Comparison of ENCODE assay signal across 1 cellular context in genomic region chr16:57314161-57314785, GRCh38.
TF ChIP-seq lines count a peak whose summit lies in the region.

No MANE protein-coding gene starts in this region.

TF ChIP-seq in A549, 52 proteins besides CTCF, POLR2A, EP300 and RAD21 (continued from another document):
- no peak for TF ChIP-seq CBX2 (IDR thresholded peaks at IDR 0.05; ENCODE audit: borderline replicate concordance, low read depth)
- TF ChIP-seq EHF (CRISPR knock-in tag; IDR thresholded peaks at IDR 0.05): no peak
- no peak for TF ChIP-seq TFCP2L1 (CRISPR knock-in tag; IDR thresholded peaks at IDR 0.05)
- TF ChIP-seq REST (IDR thresholded peaks at IDR 0.05): no peak
- no peak for TF ChIP-seq MYC (IDR thresholded peaks at IDR 0.05; ENCODE audit: borderline replicate concordance, low read length)
- TF ChIP-seq ZC3H11A (IDR thresholded peaks at IDR 0.05): no peak
- no peak for TF ChIP-seq HDAC2 (IDR thresholded peaks at IDR 0.05)
- no peak for TF ChIP-seq BHLHE40 (IDR thresholded peaks at IDR 0.05; ENCODE audit: low read depth, low read length)
- no peak for TF ChIP-seq HMGXB4 (CRISPR knock-in tag; IDR thresholded peaks at IDR 0.05; ENCODE audit: borderline replicate concordance)
